ENCODE assay signal across 8 cellular contexts in genomic region chr13:98575876-98576214, GRCh38. TPM values are rescaled to one million over a fixed set of nuclear protein-coding genes. Genes with fewer than 3 reads are reported as not detected.
A peak's percentile ranks its signal among the peaks of the same experiment; 100 is the strongest.
DNase-seq lines count a peak whose midpoint lies in the region; ATAC-seq and TF ChIP-seq lines count a peak whose summit lies in the region.

No MANE protein-coding gene starts in this region.

- H3K4me3 Mint-ChIP-seq in activated B cell treated with CpG ODN at 0.5 μM for 24 hours: peak overlapping the region; percentile 88

- H3K4me1 Mint-ChIP-seq in activated B cell treated with CpG ODN at 0.5 μM for 24 hours: peaks cover 59% of the 10 kb centered on the region

- H2AFZ ChIP-seq in hepatocyte: no peak overlapping the region

- TF ChIP-seq POLR2A in spleen (IDR thresholded peaks at IDR 0.05): no peak

- H4K20me1 ChIP-seq in hepatocyte (ENCODE audit: insufficient read depth, poor library complexity, severe bottlenecking): peaks cover 51% of the 10 kb centered on the region

- peak overlapping the region; percentile 86 for H3K4me3 ChIP-seq in HFF-Myc (replicated peaks; ENCODE audit: low read depth, low read length)
- peak overlapping the region; percentile 77 for H3K4me3 ChIP-seq in hepatocyte
- H3K4me3 ChIP-seq in spleen: peak overlapping the region; percentile 78 to 94 (median 87)

- H3K4me1 ChIP-seq in hepatocyte (ENCODE audit: insufficient read depth): peaks cover 51% of the 10 kb centered on the region
- H3K4me1 ChIP-seq in spleen: peaks cover 37 to 72% (median 57%) of the 10 kb centered on the region in 6 donors

- CTCF ChIA-PET in activated B cell treated with CpG ODN at 0.5 μM for 24 hours (lab: Charles Lee): no interaction called here

- no peaks in the 10 kb centered on the region for H3K9me2 ChIP-seq in hepatocyte (replicated peaks; ENCODE audit: insufficient read depth)

- POLR2A ChIA-PET in activated B cell treated with CpG ODN at 0.5 μM for 24 hours (lab: Charles Lee): interaction anchor here (0.5 to 3.0 kb wide), 7 partner anchors 10 to 1339 kb away, joined by 3 to 22 read pairs (median 4); no protein-coding TSS in a partner anchor

- no peaks in the 10 kb centered on the region for H3K9me3 Mint-ChIP-seq in activated B cell treated with CpG ODN at 0.5 μM for 24 hours

- peak overlapping the region; percentile 81 for H3K27ac Mint-ChIP-seq in activated B cell treated with CpG ODN at 0.5 μM for 24 hours

- intact Hi-C loops in activated B cell treated with CpG ODN at 0.5 μM for 24 hours (cut with micrococcal nuclease) (loop anchor here (1.0 to 10.0 kb wide), 6 partner anchors 8 to 1029 kb away; partner anchors contain the start of genes CLYBL and UBAC2), spleen (cut with DNase I; ENCODE audit: low total_unique reads) (loop anchor here (10.0 kb wide), 1 partner anchor 101 kb away; no protein-coding TSS in a partner anchor)

- peak overlapping the region; percentile 79 for H3K4me2 ChIP-seq in hepatocyte

- H3K79me2 ChIP-seq in hepatocyte: peaks cover 57% of the 10 kb centered on the region

- DNase-seq in HFF-Myc (ENCODE audit: extremely low read depth, low read depth) (no peak), activated B cell treated with CpG ODN at 0.5 μM for 24 hours (no peak), hepatocyte (ENCODE audit: low spot score) (no peak), spleen (no peak), putamen (ENCODE audit: low spot score) (no peak), Ammon's horn (ENCODE audit: low spot score) (no peak)
- no peak for DNase-seq in stimulated activated CD4-positive, alpha-beta T cell treated with anti-CD3 and anti-CD28 coated beads, Interleukin-12 subunit alpha, Interleukin-12 subunit beta, amount 100 ng/mL, for 4 hours

- H3K36me3 ChIP-seq in hepatocyte (replicated peaks; ENCODE audit: insufficient read depth, low read depth): no peaks in the 10 kb centered on the region
- no peaks in the 10 kb centered on the region for H3K36me3 ChIP-seq in spleen

- no peaks in the 10 kb centered on the region for H3K27me3 Mint-ChIP-seq in activated B cell treated with CpG ODN at 0.5 μM for 24 hours

- H3K27ac ChIP-seq in hepatocyte (peak overlapping the region; percentile 98), spleen (peak overlapping the region; percentile 93 to 97 (median 95))

- no peak for TF ChIP-seq CTCF in HFF-Myc (IDR thresholded peaks at IDR 0.05; ENCODE audit: low read depth, low read length, missing control alignments)
- TF ChIP-seq CTCF in activated B cell treated with CpG ODN at 0.5 μM for 24 hours (IDR thresholded peaks at IDR 0.05): no peak
- no peak for TF ChIP-seq CTCF in hepatocyte (IDR thresholded peaks at IDR 0.05; ENCODE audit: poor library complexity)
- TF ChIP-seq CTCF in spleen (IDR thresholded peaks at IDR 0.05 in 8 of 11, conservative IDR thresholded peaks at IDR 0.05 in 3 of 11): no peak

- ATAC-seq in activated B cell treated with CpG ODN at 0.5 μM for 24 hours (ENCODE audit: low read depth) (no peak), HG02870 (IDR thresholded peaks at IDR 0.05; ENCODE audit: unreplicated experiment) (no peak)

- no peaks in the 10 kb centered on the region for H3K9me3 ChIP-seq in hepatocyte (ENCODE audit: low read depth)
- H3K9me3 ChIP-seq in spleen: no peaks in the 10 kb centered on the region

- WGBS in hepatocyte (ENCODE audit: low lambda C conversion rate, missing lambda C conversion rate): 3% methylated on average over 17 of the region's 17 CpGs
- WGBS in spleen, 5 donors: 0 to 2% (median 1%) methylated on average over 14 to 17 of the region's 17 CpGs

- H3K36me3 Mint-ChIP-seq in activated B cell treated with CpG ODN at 0.5 μM for 24 hours (ENCODE audit: low read depth): peaks cover 6% of the 10 kb centered on the region

- no peaks in the 10 kb centered on the region for H3K27me3 ChIP-seq in hepatocyte
- no peaks in the 10 kb centered on the region for H3K27me3 ChIP-seq in spleen (replicated peaks in 1 of 7)

RNA-seq across cellular contexts. Expression of gene STK24, which starts 1.1 kb away (rescaled TPM):
- 74.8 and 84.8 TPM in 2 replicates for total RNA-seq in activated B cell treated with CpG ODN at 0.5 μM for 24 hours
- total RNA-seq in hepatocyte: 68.9 and 74.4 TPM in 2 replicates
- polyA plus RNA-seq in hepatocyte: 62.5 and 71.2 TPM in 2 replicates
- 100 to 1,000 TPM in 3 of 7 donors, 10 to 100 TPM in 4; 87.5 to 132 (median 99.7) TPM for total RNA-seq in spleen
- polyA plus RNA-seq in spleen: 10 to 100 TPM; 36.5 to 49.3 (median 47.4) TPM
